Comparison of ENCODE assay signal across 22 cellular contexts in the genomic region with DNA sequence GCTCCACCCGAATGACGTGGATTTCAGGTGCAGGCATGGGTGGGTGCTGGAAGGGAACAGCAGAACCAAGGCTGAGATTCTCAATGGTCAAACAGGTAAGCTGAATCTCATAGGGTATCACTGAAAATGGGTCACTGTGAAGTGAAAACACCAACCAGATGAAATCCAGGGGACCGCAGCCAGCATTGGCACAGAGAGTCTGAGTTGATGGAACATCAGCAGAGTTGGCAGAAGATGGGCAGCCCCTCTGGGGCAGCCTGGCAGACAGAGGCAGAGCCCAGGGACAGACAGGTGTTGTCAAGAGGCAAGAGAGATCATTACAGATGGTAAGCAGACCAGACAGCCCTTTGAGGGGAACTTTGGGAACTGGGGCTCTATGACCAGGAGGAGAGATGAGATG. TPM values are rescaled to one million over a fixed set of nuclear protein-coding genes. Genes with fewer than 3 reads are reported as not detected.
DNase-seq lines count a peak whose midpoint lies in the region; ATAC-seq, FAIRE-seq and TF ChIP-seq lines count a peak whose summit lies in the region.
"Had no signal": no experiment of that assay in that cellular context is flagged by ENCODE, and none has a peak within 500 bp of the region (broad histone marks: within the 10 kb centered on the region; RNA-seq: fewer than 3 reads in every experiment).

No MANE protein-coding gene starts in this region.

- POLR2A ChIA-PET in naive thymus-derived CD8-positive, alpha-beta T cell (lab: Charles Lee): interaction anchor here (0.6 to 1.2 kb wide), 4 partner anchors 14 to 49 kb away, joined by 3 to 4 read pairs (median 3); no protein-coding TSS in a partner anchor

- H3K4me1 ChIP-seq in ascending aorta: peaks cover 34 to 78% of the 10 kb centered on the region in 2 donors
- peaks cover 19% of the 10 kb centered on the region for H3K4me1 ChIP-seq in foreskin keratinocyte

- peaks cover 7% of the 10 kb centered on the region for H3K36me3 Mint-ChIP-seq in activated naive CD4-positive, alpha-beta T cell treated with anti-CD3 and anti-CD28 coated beads, Interleukin-2, amount 50 U/mL, for 24 hours
- H3K36me3 Mint-ChIP-seq in activated naive CD4-positive, alpha-beta T cell treated with anti-CD3 and anti-CD28 coated beads for 36 hours (ENCODE audit: low read depth): peaks cover 8% of the 10 kb centered on the region
- H3K36me3 Mint-ChIP-seq in naive thymus-derived CD8-positive, alpha-beta T cell: peaks cover under 1 to 54% (median 12%) of the 10 kb centered on the region in 3 donors
- H3K36me3 Mint-ChIP-seq: stimulated activated memory B cell treated with anti-CD40 and anti-IgM and Interleukin-4, amounts not matched to agents 10 μg/mL and 1 μg/mL and 100 μg/mL, for 72 hours had no signal

- peak overlapping the region; percentile 2 for H3K4me3 Mint-ChIP-seq in activated naive CD4-positive, alpha-beta T cell treated with anti-CD3 and anti-CD28 coated beads, Interleukin-2, amount 50 U/mL, for 24 hours
- no peak overlapping the region for H3K4me3 Mint-ChIP-seq in activated naive CD4-positive, alpha-beta T cell treated with anti-CD3 and anti-CD28 coated beads for 36 hours
- peak overlapping the region in 6 of 10 donors; percentile 28 to 74 (median 45) for H3K4me3 Mint-ChIP-seq in naive thymus-derived CD8-positive, alpha-beta T cell
- H3K4me3 Mint-ChIP-seq: activated CD4-positive, alpha-beta memory T cell treated with anti-CD3 and anti-CD28 coated beads, Interleukin-2, amount 10 ng/mL, durations not matched to agents 7 days and 5 days; activated T-cell treated with anti-CD3 and anti-CD28 coated beads, Interleukin-2, amount 50 U/mL, for 4 hours; H9; mesothelial cell of epicardium; stimulated activated memory B cell treated with anti-CD40 and anti-IgM and Interleukin-4, amounts not matched to agents 10 μg/mL and 1 μg/mL and 100 μg/mL, for 72 hours had no signal

- intact Hi-C loops in activated naive CD4-positive, alpha-beta T cell treated with anti-CD3 and anti-CD28 coated beads for 36 hours (cut with micrococcal nuclease): no loop called here
- intact Hi-C loops in ascending aorta (cut with DNase I): no loop called here

- no peaks in the 10 kb centered on the region for H3K27me3 Mint-ChIP-seq in activated naive CD4-positive, alpha-beta T cell treated with anti-CD3 and anti-CD28 coated beads, Interleukin-2, amount 50 U/mL, for 24 hours
- no peaks in the 10 kb centered on the region for H3K27me3 Mint-ChIP-seq in activated naive CD4-positive, alpha-beta T cell treated with anti-CD3 and anti-CD28 coated beads for 36 hours (ENCODE audit: low read depth)
- H3K27me3 Mint-ChIP-seq in naive thymus-derived CD8-positive, alpha-beta T cell: no peaks in the 10 kb centered on the region
- H3K27me3 Mint-ChIP-seq: activated CD4-positive, alpha-beta memory T cell treated with anti-CD3 and anti-CD28 coated beads, Interleukin-2, amount 10 ng/mL, durations not matched to agents 7 days and 5 days had no signal

- H3K4me1 Mint-ChIP-seq in activated naive CD4-positive, alpha-beta T cell treated with anti-CD3 and anti-CD28 coated beads, Interleukin-2, amount 50 U/mL, for 24 hours: peaks cover 90% of the 10 kb centered on the region
- peaks cover 66% of the 10 kb centered on the region for H3K4me1 Mint-ChIP-seq in activated naive CD4-positive, alpha-beta T cell treated with anti-CD3 and anti-CD28 coated beads for 36 hours (ENCODE audit: low read depth)
- H3K4me1 Mint-ChIP-seq in naive thymus-derived CD8-positive, alpha-beta T cell: peaks cover 53 to 95% (median 88%) of the 10 kb centered on the region in 4 donors
- H3K4me1 Mint-ChIP-seq: stimulated activated memory B cell treated with anti-CD40 and anti-IgM and Interleukin-4, amounts not matched to agents 10 μg/mL and 1 μg/mL and 100 μg/mL, for 72 hours had no signal

- H3K9me3 ChIP-seq in ascending aorta: no peaks in the 10 kb centered on the region

- TF ChIP-seq CTCF in ascending aorta (IDR thresholded peaks at IDR 0.05): no peak
- TF ChIP-seq CTCF in foreskin keratinocyte (conservative IDR thresholded peaks at IDR 0.05): no peak

- peak overlapping the region; percentile 46 for H3K27ac Mint-ChIP-seq in activated naive CD4-positive, alpha-beta T cell treated with anti-CD3 and anti-CD28 coated beads, Interleukin-2, amount 50 U/mL, for 24 hours
- H3K27ac Mint-ChIP-seq in activated naive CD4-positive, alpha-beta T cell treated with anti-CD3 and anti-CD28 coated beads for 36 hours: no peak overlapping the region
- peak overlapping the region; percentile 60 to 95 (median 86) for H3K27ac Mint-ChIP-seq in naive thymus-derived CD8-positive, alpha-beta T cell
- H3K27ac Mint-ChIP-seq: activated CD4-positive, alpha-beta memory T cell treated with anti-CD3 and anti-CD28 coated beads, Interleukin-2, amount 10 ng/mL, durations not matched to agents 7 days and 5 days; mesothelial cell of epicardium; stimulated activated memory B cell treated with anti-CD40 and anti-IgM and Interleukin-4, amounts not matched to agents 10 μg/mL and 1 μg/mL and 100 μg/mL, for 72 hours had no signal

- no peak for DNase-seq in activated naive CD4-positive, alpha-beta T cell treated with anti-CD3 and anti-CD28 coated beads for 36 hours
- DNase-seq in ascending aorta (ENCODE audit: low spot score in 2 of 2) (no peak), urothelium cell line (ENCODE audit: low spot score) (no peak), foreskin keratinocyte (no peak), UCSD-AML1 (lab: John Stamatoyannopoulos, UW; ENCODE audit: unreplicated experiment) (no peak), dedifferentiated amniotic fluid mesenchymal stem cell (ENCODE audit: extremely low spot score) (no peak)
- peak in 1 of 10 donors; percentile 14 for DNase-seq in naive thymus-derived CD8-positive, alpha-beta T cell
- DNase-seq: activated CD4-positive, alpha-beta memory T cell treated with anti-CD3 and anti-CD28 coated beads, Interleukin-2, amount 10 ng/mL, durations not matched to agents 7 days and 5 days; activated naive CD4-positive, alpha-beta T cell treated with anti-CD3 and anti-CD28 coated beads, Interleukin-2, amount 50 U/mL, for 16 hours; activated T-cell treated with anti-CD3 and anti-CD28 coated beads, Interleukin-2, amount 50 U/mL, for 4 hours; brain microvascular endothelial cell; H9; left colon; NCI-H2107; NCI-H510A treated with DMSO at 0.1 percent for 48 hours; Right ventricle myocardium superior had no signal

- peak; percentile 88 for FAIRE-seq in urothelium cell line (lab: Jason Lieb, UNC)
- FAIRE-seq: GM12892 had no signal

- H3K4me3 ChIP-seq in ascending aorta: peak overlapping the region in 1 of 2 donors; percentile 23
- H3K4me3 ChIP-seq: BLaER1 treated with 17β-estradiol and CSF1 and Interleukin-3, amounts not matched to agents 10 nM and 100 nM had no signal

- H3K36me3 ChIP-seq in ascending aorta: peaks cover 10 to 14% of the 10 kb centered on the region in 2 donors

- peak overlapping the region; percentile 89 to 93 for H3K27ac ChIP-seq in ascending aorta
- H3K27ac ChIP-seq in foreskin keratinocyte: no peak overlapping the region

- CTCF ChIA-PET in activated naive CD4-positive, alpha-beta T cell treated with anti-CD3 and anti-CD28 coated beads for 36 hours (lab: Charles Lee): interaction anchor here (0.6 to 2.0 kb wide), 2 partner anchors 15 to 18 kb away, joined by 3 to 8 read pairs; no protein-coding TSS in a partner anchor

- ATAC-seq in naive thymus-derived CD8-positive, alpha-beta T cell: no peak
- ATAC-seq in foreskin keratinocyte: no peak
- ATAC-seq: activated T-cell treated with anti-CD3 and anti-CD28 coated beads, Interleukin-2, amount 50 U/mL, for 4 hours; esophagus mucosa; left colon; stimulated activated memory B cell treated with anti-CD40 and anti-IgM and Interleukin-4, amounts not matched to agents 10 μg/mL and 1 μg/mL and 100 μg/mL, for 72 hours had no signal

- H3K9me3 Mint-ChIP-seq in activated naive CD4-positive, alpha-beta T cell treated with anti-CD3 and anti-CD28 coated beads, Interleukin-2, amount 50 U/mL, for 24 hours: no peaks in the 10 kb centered on the region
- peaks cover 13% of the 10 kb centered on the region for H3K9me3 Mint-ChIP-seq in activated naive CD4-positive, alpha-beta T cell treated with anti-CD3 and anti-CD28 coated beads for 36 hours
- H3K9me3 Mint-ChIP-seq in naive thymus-derived CD8-positive, alpha-beta T cell: peaks cover 0 to 8% (median 4%) of the 10 kb centered on the region in 9 donors

- H3K27me3 ChIP-seq in ascending aorta (no peaks in the 10 kb centered on the region), foreskin keratinocyte (no peaks in the 10 kb centered on the region)
- H3K27me3 ChIP-seq: BLaER1 treated with 17β-estradiol and CSF1 and Interleukin-3, amounts not matched to agents 10 nM and 100 nM; brain microvascular endothelial cell had no signal

RNA-seq across cellular contexts. Expression of a gene that starts 48.0 kb away (rescaled TPM):
- 10 to 100 TPM; 79.7 to 80.6 TPM for total RNA-seq in activated naive CD4-positive, alpha-beta T cell treated with anti-CD3 and anti-CD28 coated beads for 36 hours
- total RNA-seq in ascending aorta (814 TPM), foreskin keratinocyte (687 and 748 TPM in 2 replicates)
- total RNA-seq in naive thymus-derived CD8-positive, alpha-beta T cell: 100 to 1,000 TPM; 333 to 341 TPM
- 100 to 1,000 TPM; 144 to 436 (median 267) TPM for polyA plus RNA-seq in naive thymus-derived CD8-positive, alpha-beta T cell
- 401 and 426 TPM in 2 replicates for polyA plus RNA-seq in foreskin keratinocyte
